2 cellular contexts compared by ENCODE assay signal in the genomic region with DNA sequence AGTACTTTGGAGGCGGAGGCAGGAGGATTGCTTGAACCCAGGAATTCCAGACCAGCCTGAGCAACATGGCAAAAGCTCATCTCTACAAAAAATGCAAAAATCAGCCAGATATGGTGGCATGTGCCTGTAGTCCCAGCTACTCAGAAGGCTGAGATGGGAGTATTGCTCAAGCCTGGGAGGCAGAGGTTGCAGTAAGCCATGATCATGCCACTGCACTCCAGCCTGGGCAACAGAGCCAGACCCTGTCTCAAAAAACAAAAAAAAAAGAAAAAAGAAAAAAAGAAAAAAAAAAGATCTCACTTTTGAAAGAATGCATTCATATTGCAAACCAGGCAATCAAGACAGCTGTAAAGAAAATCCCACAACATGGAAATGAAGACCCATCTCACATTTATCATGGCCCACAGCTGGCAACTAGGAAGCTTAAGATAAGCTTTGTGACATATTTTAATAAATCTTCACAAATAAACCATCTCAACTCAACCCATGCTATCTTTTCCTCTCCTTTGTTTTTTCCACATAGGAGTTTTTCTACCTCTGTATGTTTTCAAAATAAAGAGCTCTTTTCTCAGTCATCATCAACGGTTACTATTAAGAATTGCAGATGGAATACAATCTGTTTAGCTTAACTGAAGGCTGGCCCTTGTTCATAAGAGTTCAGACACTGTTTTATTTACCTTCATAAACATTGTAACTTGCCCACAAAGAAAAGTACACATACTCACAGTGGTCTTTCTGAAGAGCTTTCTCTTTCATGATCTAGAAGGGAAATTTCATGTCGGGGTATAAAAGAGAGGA.
TF ChIP-seq lines count a peak whose summit lies in the region.

No MANE protein-coding gene starts in this region.

TF ChIP-seq in HepG2, 621 proteins besides CTCF, POLR2A, EP300 and RAD21 (continues in another document):
- TF ChIP-seq MTA3 (CRISPR knock-in tag; IDR thresholded peaks at IDR 0.05) (no peak), SRSF4 (IDR thresholded peaks at IDR 0.05; ENCODE audit: low read depth, low read length, poor library complexity, severe bottlenecking) (no peak), CHCHD3 (CRISPR knock-in tag; IDR thresholded peaks at IDR 0.05) (no peak), MNT (IDR thresholded peaks at IDR 0.05) (no peak), ZNF652 (CRISPR knock-in tag; IDR thresholded peaks at IDR 0.05; ENCODE audit: borderline replicate concordance, low read depth) (no peak), CEBPG (CRISPR knock-in tag; IDR thresholded peaks at IDR 0.05) (peak; percentile 30; the same call in 1 of the 2 replicates), ZFP82 (CRISPR knock-in tag; IDR thresholded peaks at IDR 0.05; ENCODE audit: borderline replicate concordance) (no peak), FOXA1 (IDR thresholded peaks at IDR 0.05) (peak; percentile 76), FOXA1 (CRISPR knock-in tag; IDR thresholded peaks at IDR 0.05) (peak; percentile 82), ZNF784 (CRISPR knock-in tag; IDR thresholded peaks at IDR 0.05; ENCODE audit: borderline replicate concordance) (no peak), PHF20 (CRISPR knock-in tag; IDR thresholded peaks at IDR 0.05) (no peak), NR2F2 (IDR thresholded peaks at IDR 0.05; ENCODE audit: borderline replicate concordance, low read depth) (peak; percentile 44; the same call in 1 of the 2 replicates), CCAR2 (optimal IDR thresholded peaks at IDR 0.05; ENCODE audit: low read depth, low read length) (no peak), POGZ (CRISPR knock-in tag; IDR thresholded peaks at IDR 0.05) (peak; percentile 38; the same call in 1 of the 2 replicates), ZNF431 (CRISPR knock-in tag; IDR thresholded peaks at IDR 0.05; ENCODE audit: borderline replicate concordance, low read depth) (no peak), SNAPC4 (CRISPR knock-in tag; IDR thresholded peaks at IDR 0.05) (no peak), KLF16 (CRISPR knock-in tag; IDR thresholded peaks at IDR 0.05) (peak in 1 of 2 experiments; percentile 55; a peak in 2 of 4 replicates), ZNF124 (CRISPR knock-in tag; IDR thresholded peaks at IDR 0.05) (no peak), ZNF280B (CRISPR knock-in tag; IDR thresholded peaks at IDR 0.05; ENCODE audit: borderline replicate concordance) (no peak)

TF ChIP-seq in K562, 482 proteins besides CTCF, POLR2A, EP300 and RAD21:
- peak; percentile 77 for TF ChIP-seq MEIS2 (IDR thresholded peaks at IDR 0.05; ENCODE audit: partially characterized antibody)
- TF ChIP-seq MYBL2 (IDR thresholded peaks at IDR 0.05; ENCODE audit: low read depth) = no peak
- TF ChIP-seq MYBL2 (CRISPR knock-in tag; IDR thresholded peaks at IDR 0.05; ENCODE audit: borderline replicate concordance) = no peak
- 0 out of 2 replicates have a peak, but pooled peaks have one; percentile 16 for TF ChIP-seq FOXM1 (IDR thresholded peaks at IDR 0.05; ENCODE audit: low read depth)
- TF ChIP-seq FOXM1 (CRISPR knock-in tag; IDR thresholded peaks at IDR 0.05; ENCODE audit: low read depth) = no peak
- TF ChIP-seq ZNF57 (CRISPR knock-in tag; IDR thresholded peaks at IDR 0.05) = no peak
- TF ChIP-seq TAL1 (IDR thresholded peaks at IDR 0.05) = peak; percentile 61
- peak; percentile 19; the same call in 1 of the 2 replicates for TF ChIP-seq ZNF121 (CRISPR knock-in tag; conservative IDR thresholded peaks at IDR 0.05)
- TF ChIP-seq PBX2 (CRISPR knock-in tag; IDR thresholded peaks at IDR 0.05; ENCODE audit: low read depth) = no peak
- TF ChIP-seq PBX2 (tag; conservative IDR thresholded peaks at IDR 0.05; ENCODE audit: low read depth) = peak; percentile 57
- TF ChIP-seq CBFA2T2 (conservative IDR thresholded peaks at IDR 0.05) = peak; percentile 12; the same call in 1 of the 2 replicates
- TF ChIP-seq TCF3 (CRISPR knock-in tag; IDR thresholded peaks at IDR 0.05) = peak; percentile 53
- TF ChIP-seq, protein P1, sequence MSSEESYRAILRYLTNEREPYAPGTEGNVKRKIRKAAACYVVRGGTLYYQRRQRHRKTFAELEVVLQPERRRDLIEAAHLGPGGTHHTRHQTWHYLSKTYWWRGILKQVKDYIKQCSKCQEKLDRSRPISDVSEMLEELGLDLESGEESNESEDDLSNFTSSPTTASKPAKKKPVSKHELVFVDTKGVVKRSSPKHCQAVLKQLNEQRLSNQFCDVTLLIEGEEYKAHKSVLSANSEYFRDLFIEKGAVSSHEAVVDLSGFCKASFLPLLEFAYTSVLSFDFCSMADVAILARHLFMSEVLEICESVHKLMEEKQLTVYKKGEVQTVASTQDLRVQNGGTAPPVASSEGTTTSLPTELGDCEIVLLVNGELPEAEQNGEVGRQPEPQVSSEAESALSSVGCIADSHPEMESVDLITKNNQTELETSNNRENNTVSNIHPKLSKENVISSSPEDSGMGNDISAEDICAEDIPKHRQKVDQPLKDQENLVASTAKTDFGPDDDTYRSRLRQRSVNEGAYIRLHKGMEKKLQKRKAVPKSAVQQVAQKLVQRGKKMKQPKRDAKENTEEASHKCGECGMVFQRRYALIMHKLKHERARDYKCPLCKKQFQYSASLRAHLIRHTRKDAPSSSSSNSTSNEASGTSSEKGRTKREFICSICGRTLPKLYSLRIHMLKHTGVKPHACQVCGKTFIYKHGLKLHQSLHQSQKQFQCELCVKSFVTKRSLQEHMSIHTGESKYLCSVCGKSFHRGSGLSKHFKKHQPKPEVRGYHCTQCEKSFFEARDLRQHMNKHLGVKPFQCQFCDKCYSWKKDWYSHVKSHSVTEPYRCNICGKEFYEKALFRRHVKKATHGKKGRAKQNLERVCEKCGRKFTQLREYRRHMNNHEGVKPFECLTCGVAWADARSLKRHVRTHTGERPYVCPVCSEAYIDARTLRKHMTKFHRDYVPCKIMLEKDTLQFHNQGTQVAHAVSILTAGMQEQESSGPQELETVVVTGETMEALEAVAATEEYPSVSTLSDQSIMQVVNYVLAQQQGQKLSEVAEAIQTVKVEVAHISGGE (CRISPR knock-in tag; IDR thresholded peaks at IDR 0.05) = no peak
- TF ChIP-seq HIVEP1 (CRISPR knock-in tag; IDR thresholded peaks at IDR 0.05) = no peak
- TF ChIP-seq ZNF589 (CRISPR knock-in tag; IDR thresholded peaks at IDR 0.05; ENCODE audit: low read depth) = no peak
- TF ChIP-seq CBFA2T3 (IDR thresholded peaks at IDR 0.05) = peak; percentile 52
- TF ChIP-seq ARID1B (IDR thresholded peaks at IDR 0.05) = peak; percentile 65
